Comparison of ENCODE assay signal across 8 cellular contexts in genomic region chr12:108690191-108690518, GRCh38. TPM values are rescaled to one million over a fixed set of nuclear protein-coding genes. Genes with fewer than 3 reads are reported as not detected.
DNase-seq lines count a peak whose midpoint lies in the region; ATAC-seq and TF ChIP-seq lines count a peak whose summit lies in the region.
"Had no signal": no experiment of that assay in that cellular context is flagged by ENCODE, and none has a peak within 500 bp of the region (broad histone marks: within the 10 kb centered on the region; RNA-seq: fewer than 3 reads in every experiment).

No MANE protein-coding gene starts in this region.

- H3K4me3 ChIP-seq in HEK293 (ENCODE audit: low read depth, low read length), result no peak overlapping the region
- peak overlapping the region; percentile 51 for H3K4me3 ChIP-seq in WI38 (ENCODE audit: low read depth, low read length)
- H3K4me3 ChIP-seq in right cardiac atrium (ENCODE audit: low read length), result no peak overlapping the region

- peak overlapping the region; percentile 38 for H3K4me3 Mint-ChIP-seq in stimulated activated memory B cell treated with anti-CD40 and anti-IgM and Interleukin-4, amounts not matched to agents 10 μg/mL and 1 μg/mL and 100 μg/mL, for 72 hours

- H3K9me3 ChIP-seq in HEK293 (ENCODE audit: control insufficient read depth, insufficient read depth, low read depth, low read length), result no peaks in the 10 kb centered on the region
- no peaks in the 10 kb centered on the region for H3K9me3 ChIP-seq in right cardiac atrium (ENCODE audit: control insufficient read depth, low read length)

- DNase-seq in right cardiac atrium (no peak), HEK293T (ENCODE audit: extremely low spot score) (no peak)
- no peak for DNase-seq in stimulated activated CD4-positive, alpha-beta T cell treated with anti-CD3 and anti-CD28 coated beads, Interleukin-4, amount 100 ng/mL, for 24 hours
- no peak for DNase-seq in stimulated activated CD4-positive, alpha-beta T cell treated with anti-CD3 and anti-CD28 coated beads, Interleukin-2, amount 100 ng/mL, for 48 hours

- H3K4me1 Mint-ChIP-seq in stimulated activated memory B cell treated with anti-CD40 and anti-IgM and Interleukin-4, amounts not matched to agents 10 μg/mL and 1 μg/mL and 100 μg/mL, for 72 hours, result peaks cover 60% of the 10 kb centered on the region

- intact Hi-C loops in right cardiac atrium (cut with DNase I), result loop anchor here in 1 of 4 donors (5.0 kb wide), 1 partner anchor 37 kb away; no protein-coding TSS in a partner anchor

- TF ChIP-seq CTCF in HEK293 (tag by site-specific recombination; IDR thresholded peaks at IDR 0.05) (no peak), WI38 (IDR thresholded peaks at IDR 0.05; ENCODE audit: low read depth, low read length) (no peak)

- H3K4me1 ChIP-seq in HEK293 (ENCODE audit: control insufficient read depth, insufficient read depth, low read length) (peaks cover 40% of the 10 kb centered on the region), right cardiac atrium (ENCODE audit: control insufficient read depth, insufficient read depth, low read length) (peaks cover 17% of the 10 kb centered on the region)

- H3K27ac Mint-ChIP-seq in stimulated activated memory B cell treated with anti-CD40 and anti-IgM and Interleukin-4, amounts not matched to agents 10 μg/mL and 1 μg/mL and 100 μg/mL, for 72 hours, result peak overlapping the region; percentile 91

- H3K27me3 ChIP-seq in right cardiac atrium (ENCODE audit: control insufficient read depth, insufficient read depth), result no peaks in the 10 kb centered on the region

- CTCF ChIA-PET in HEK293 (lab: Yijun Ruan, JAX) (interaction anchor here (0.8 to 2.2 kb wide), 4 partner anchors 25 to 261 kb away, joined by 3 to 18 read pairs (median 6); partner anchors contain the start of gene CORO1C), HEK293T (lab: Yijun Ruan, JAX) (interaction anchor here (0.6 to 2.7 kb wide), 2 partner anchors 12 to 100 kb away, joined by 4 to 6 read pairs; no protein-coding TSS in a partner anchor)

- peaks cover 8% of the 10 kb centered on the region for H3K36me3 Mint-ChIP-seq in stimulated activated memory B cell treated with anti-CD40 and anti-IgM and Interleukin-4, amounts not matched to agents 10 μg/mL and 1 μg/mL and 100 μg/mL, for 72 hours

- peaks cover 0 to 3% of the 10 kb centered on the region in 2 experiments; a peak in 2 of 3 replicates for H3K36me3 ChIP-seq in HEK293 (ENCODE audit: control insufficient read depth in 2 of 2, insufficient read depth in 1 of 2, low read length in 2 of 2)

- H3K27ac ChIP-seq in HEK293 (ENCODE audit: extremely low read depth, low read depth, low read length), result peak overlapping the region; percentile 37
- H3K27ac ChIP-seq in right cardiac atrium (ENCODE audit: low read length), result peak overlapping the region; percentile 94

- POLR2A ChIA-PET in HEK293 (lab: Yijun Ruan, JAX) (interaction anchor here (0.7 to 2.2 kb wide), 3 partner anchors 33 to 194 kb away, joined by 3 to 20 read pairs (median 3); no protein-coding TSS in a partner anchor), HEK293T (lab: Yijun Ruan, JAX) (interaction anchor here (2.4 kb wide), 1 partner anchor 40 kb away, joined by 8 read pairs; no protein-coding TSS in a partner anchor)

- ATAC-seq in right cardiac atrium, result no peak
- ATAC-seq in stimulated activated memory B cell treated with anti-CD40 and anti-IgM and Interleukin-4, amounts not matched to agents 10 μg/mL and 1 μg/mL and 100 μg/mL, for 72 hours, result no peak
- ATAC-seq: esophagus mucosa had no signal

- H3K9me3 Mint-ChIP-seq in stimulated activated memory B cell treated with anti-CD40 and anti-IgM and Interleukin-4, amounts not matched to agents 10 μg/mL and 1 μg/mL and 100 μg/mL, for 72 hours, result no peaks in the 10 kb centered on the region

- no peaks in the 10 kb centered on the region for H3K27me3 Mint-ChIP-seq in stimulated activated memory B cell treated with anti-CD40 and anti-IgM and Interleukin-4, amounts not matched to agents 10 μg/mL and 1 μg/mL and 100 μg/mL, for 72 hours

TF ChIP-seq in HEK293, 187 proteins besides CTCF, POLR2A, EP300 and RAD21:
- peak; percentile 58 for TF ChIP-seq ZNF600 (tag by site-specific recombination; IDR thresholded peaks at IDR 0.05)
- TF ChIP-seq ZNF777 (tag by site-specific recombination; IDR thresholded peaks at IDR 0.05; ENCODE audit: borderline replicate concordance), result no peak
TF ChIP-seq in HEK293: peak in this region for 1.

TF ChIP-seq in HEK293T, 16 proteins besides CTCF, POLR2A, EP300 and RAD21:
- TF ChIP-seq FOXA1 (IDR thresholded peaks at IDR 0.05), result no peak
- no peak for TF ChIP-seq LEF1 (IDR thresholded peaks at IDR 0.05; ENCODE audit: borderline replicate concordance)
- no peak for TF ChIP-seq SUZ12 (IDR thresholded peaks at IDR 0.05)
- no peak for TF ChIP-seq ELF4 (IDR thresholded peaks at IDR 0.05)
- TF ChIP-seq FOXK2 (IDR thresholded peaks at IDR 0.05), result no peak
- no peak for TF ChIP-seq NFRKB (IDR thresholded peaks at IDR 0.05)
- TF ChIP-seq ZNF384 (IDR thresholded peaks at IDR 0.05), result no peak

RNA-seq across cellular contexts. Expression of gene CORO1C, which starts 41.2 kb away (rescaled TPM):
- total RNA-seq in right cardiac atrium, result 100 to 1,000 TPM in 2 of 4 donors, 10 to 100 TPM in 2; 85.1 to 122 (median 93.6) TPM
- polyA plus RNA-seq in right cardiac atrium, result 24.8 TPM

RNA-seq across cellular contexts. Expression of gene SELPLG, which starts 56.5 kb away (rescaled TPM):
- 1 to 10 TPM; 2.9 to 6.2 (median 4.7) TPM for total RNA-seq in right cardiac atrium
- 1.9 TPM for polyA plus RNA-seq in right cardiac atrium
